ENCODE assay signal across 8 cellular contexts in the genomic region with DNA sequence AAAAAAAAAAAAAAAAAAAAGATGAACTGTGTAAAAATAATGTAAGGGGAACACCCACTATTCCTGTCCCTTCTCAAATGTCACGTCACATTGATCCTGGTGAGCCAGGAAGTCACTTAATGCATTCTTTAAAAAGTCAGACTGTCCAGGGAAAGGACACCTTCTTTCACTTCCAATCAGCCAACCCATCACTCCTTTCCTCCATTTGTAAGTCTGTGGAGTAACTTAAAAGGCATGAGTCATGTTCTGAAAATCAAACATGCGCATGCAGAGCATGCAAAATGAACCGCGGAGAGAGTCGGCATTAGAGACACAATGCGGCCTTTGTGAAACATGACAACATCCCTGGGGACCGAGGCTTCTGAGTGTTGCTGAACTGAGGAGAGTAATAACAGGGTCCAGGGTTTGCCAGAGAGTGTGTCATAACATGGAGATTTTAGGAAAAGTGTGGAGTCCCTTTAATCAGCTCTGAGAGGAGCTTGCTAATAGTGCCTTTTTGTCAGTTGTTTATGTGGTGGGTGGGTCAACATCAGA.
DNase-seq lines count a peak whose midpoint lies in the region; ATAC-seq, FAIRE-seq and TF ChIP-seq lines count a peak whose summit lies in the region.

No MANE protein-coding gene starts in this region.

- H3K4me1 ChIP-seq in A549: no peaks in the 10 kb centered on the region

- TF ChIP-seq CTCF in A549 (IDR thresholded peaks at IDR 0.05): no peak

- CTCF ChIA-PET in A549 (lab: Yijun Ruan, JAX): interaction anchor here (0.6 to 1.2 kb wide), 2 partner anchors 22 to 81 kb away, joined by 3 read pairs; no protein-coding TSS in a partner anchor
- CTCF ChIA-PET in activated naive CD4-positive, alpha-beta T cell treated with anti-CD3 and anti-CD28 coated beads for 36 hours (lab: Charles Lee): no interaction called here

- intact Hi-C loops in activated naive CD4-positive, alpha-beta T cell treated with anti-CD3 and anti-CD28 coated beads for 36 hours (cut with micrococcal nuclease): no loop called here

- no peaks in the 10 kb centered on the region for H3K4me1 Mint-ChIP-seq in activated naive CD4-positive, alpha-beta T cell treated with anti-CD3 and anti-CD28 coated beads for 36 hours (ENCODE audit: low read depth)

- H3K9me3 ChIP-seq in A549: no peaks in the 10 kb centered on the region

- POLR2A ChIA-PET in A549 (lab: Yijun Ruan, JAX): no interaction called here

- no peaks in the 10 kb centered on the region for H3K27me3 ChIP-seq in layer of hippocampus (ENCODE audit: control insufficient read depth, insufficient read depth, low read length)

- no peak for TF ChIP-seq RAD21 in A549 (conservative IDR thresholded peaks at IDR 0.05 in 1 of 2, IDR thresholded peaks at IDR 0.05 in 1 of 2)

- no peak overlapping the region for H3K27ac Mint-ChIP-seq in activated naive CD4-positive, alpha-beta T cell treated with anti-CD3 and anti-CD28 coated beads for 36 hours

- FAIRE-seq in A549 (lab: Jason Lieb, UNC): no peak

- H3K27ac ChIP-seq in A549 (no peak overlapping the region), layer of hippocampus (ENCODE audit: low read depth, low read length) (peak overlapping the region; percentile 77)

- H3K4me3 Mint-ChIP-seq in activated naive CD4-positive, alpha-beta T cell treated with anti-CD3 and anti-CD28 coated beads for 36 hours: no peak overlapping the region

- TF ChIP-seq POLR2A in A549 (IDR thresholded peaks at IDR 0.05; ENCODE audit: low read length): no peak

- H3K4me2 ChIP-seq in A549: no peak overlapping the region

- TF ChIP-seq EP300 in A549 (IDR thresholded peaks at IDR 0.05): no peak

- H3K4me3 ChIP-seq in A549: no peak overlapping the region

- H3K36me3 Mint-ChIP-seq in activated naive CD4-positive, alpha-beta T cell treated with anti-CD3 and anti-CD28 coated beads for 36 hours (ENCODE audit: low read depth): no peaks in the 10 kb centered on the region

- peaks cover 8% of the 10 kb centered on the region for H3K27me3 Mint-ChIP-seq in activated naive CD4-positive, alpha-beta T cell treated with anti-CD3 and anti-CD28 coated beads for 36 hours (ENCODE audit: low read depth)

- WGBS in A549 (ENCODE audit: missing lambda C conversion rate): 28% methylated on average over 7 of the region's 7 CpGs

- no peak for DNase-seq in A549 (ENCODE audit: low read depth in 1 of 2, low spot score in 1 of 2)
- peak; percentile 24 for DNase-seq in brain pericyte (ENCODE audit: low read depth, low spot score)
- DNase-seq in activated naive CD4-positive, alpha-beta T cell treated with anti-CD3 and anti-CD28 coated beads for 36 hours: no peak
- no peak for DNase-seq in AG08396 (ENCODE audit: low spot score)
- DNase-seq in activated naive CD4-positive, alpha-beta T cell treated with anti-CD3 and anti-CD28 coated beads, Interleukin-2, amount 50 U/mL, for 16 hours: no peak

- no peaks in the 10 kb centered on the region for H3K9me3 Mint-ChIP-seq in activated naive CD4-positive, alpha-beta T cell treated with anti-CD3 and anti-CD28 coated beads for 36 hours

- ATAC-seq in A549 (no peak), GM19467 (IDR thresholded peaks at IDR 0.05; ENCODE audit: unreplicated experiment) (peak; percentile 82), HG03565 (IDR thresholded peaks at IDR 0.05; ENCODE audit: unreplicated experiment) (peak; percentile 96)

TF ChIP-seq in A549, 52 proteins besides CTCF, POLR2A, EP300 and RAD21:
- TF ChIP-seq JUN (IDR thresholded peaks at IDR 0.05) (no peak), FOSL2 (IDR thresholded peaks at IDR 0.05) (no peak), FOSL2 (CRISPR knock-in tag; IDR thresholded peaks at IDR 0.05) (peak; percentile 4; the same call in 1 of the 2 replicates)

Comparison
In these comparisons a context has a peak if more than half of its experiments do, and no peak if none do; other contexts are left out.
1. ATAC-seq: peak in GM19467 (single experiment) and HG03565 (single experiment); none in A549 (0 of 2).